In the genomic region with DNA sequence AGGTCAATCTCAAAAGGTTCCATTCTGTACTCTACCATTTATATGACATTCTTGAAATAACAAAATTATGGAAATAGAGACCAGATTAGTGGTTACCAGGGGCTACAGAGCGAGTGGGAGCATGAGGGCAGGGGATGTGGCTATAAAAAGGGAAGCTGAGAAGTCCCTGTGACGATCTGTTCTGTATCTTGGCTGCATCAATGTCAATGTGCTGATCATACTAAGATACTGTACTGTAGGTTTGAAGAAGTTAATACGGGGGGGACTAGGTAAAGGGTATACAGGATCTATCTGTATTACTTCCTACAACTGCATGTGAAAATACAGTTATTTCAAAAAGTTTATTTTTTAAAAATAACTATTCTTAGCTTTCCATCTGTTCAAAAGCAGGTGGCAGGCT, we compare ENCODE assay signal across 33 cellular contexts.
"Had no signal": no experiment of that assay in that cellular context is flagged by ENCODE, and none has a peak within 500 bp of the region (broad histone marks: within the 10 kb centered on the region; RNA-seq: fewer than 3 reads in every experiment).

No MANE protein-coding gene starts in this region.

- H3K27ac ChIP-seq: KMS-11, PC-9, RWPE1 had no signal

- ATAC-seq: activated CD4-positive, CD25-positive, alpha-beta regulatory T cell treated with anti-CD3 and anti-CD28 coated beads, Interleukin-2, amount 50 U/mL, for 24 hours; activated naive CD8-positive, alpha-beta T cell treated with anti-CD3 and anti-CD28 coated beads, Interleukin-2, amount 50 U/mL, for 24 hours; activated T-cell treated with anti-CD3 and anti-CD28 coated beads, Interleukin-2, amount 50 U/mL, for 4 hours; Right ventricle myocardium inferior; WTC11 had no signal

- DNase-seq: activated CD4-positive, alpha-beta memory T cell treated with anti-CD3 and anti-CD28 coated beads for 36 hours; activated CD4-positive, alpha-beta T cell treated with anti-CD3 and anti-CD28 coated beads for 4 hours; activated CD4-positive, alpha-beta T cell treated with anti-CD3 and anti-CD28 coated beads, Interleukin-2, amount 50 U/mL, for 1 hour; activated CD8-positive, alpha-beta memory T cell treated with anti-CD3 and anti-CD28 coated beads, Interleukin-2, amount 50 U/mL, for 4 hours; activated naive CD4-positive, alpha-beta T cell treated with anti-CD3 and anti-CD28 coated beads, Interleukin-2, amount 10 ng/mL, durations not matched to agents 7 days and 5 days; activated naive CD8-positive, alpha-beta T cell treated with anti-CD3 and anti-CD28 coated beads, Interleukin-2, amount 50 U/mL, for 24 hours; activated T-cell treated with anti-CD3 and anti-CD28 coated beads for 4 hours; activated T-cell treated with anti-CD3 and anti-CD28 coated beads, Interleukin-2, amount 50 U/mL, for 4 hours; anterior cingulate cortex; caudate nucleus; cerebellar nuclear complex; NCI-H1048; NCI-H1105 treated with DMSO at 0.1 percent for 48 hours; NCI-H1436; NCI-H1694; NCI-H1930; NCI-H2081 treated with DMSO at 0.1 percent for 48 hours; NCI-H226; NCI-H446 treated with DMSO at 0.1 percent for 48 hours; NCI-H524; NCI-H69; NCI-H82; PC-9; SIG-M5; T1000 had no signal

- H3K27ac Mint-ChIP-seq: activated CD4-positive, alpha-beta memory T cell treated with anti-CD3 and anti-CD28 coated beads for 36 hours; activated naive CD4-positive, alpha-beta T cell treated with anti-CD3 and anti-CD28 coated beads, Interleukin-2, amount 10 ng/mL, durations not matched to agents 7 days and 5 days; activated naive CD8-positive, alpha-beta T cell; activated naive CD8-positive, alpha-beta T cell treated with anti-CD3 and anti-CD28 coated beads, Interleukin-2, amount 50 U/mL, for 24 hours; activated T-helper 1 cell treated with anti-CD3 and anti-CD28 coated beads, Interleukin-12 subunit alpha, Interleukin-12 subunit beta, Interleukin-2, Interleukin-4 antibody, amounts not matched to agents 30 ng/mL and 10 ng/mL and 1 ng/mL, durations not matched to agents 14 hours and 24 hours and 36 hours; WTC11 had no signal

- H3K4me3 Mint-ChIP-seq: activated CD4-positive, alpha-beta memory T cell treated with anti-CD3 and anti-CD28 coated beads for 36 hours; activated naive CD4-positive, alpha-beta T cell treated with anti-CD3 and anti-CD28 coated beads, Interleukin-2, amount 10 ng/mL, durations not matched to agents 7 days and 5 days; activated naive CD8-positive, alpha-beta T cell; activated naive CD8-positive, alpha-beta T cell treated with anti-CD3 and anti-CD28 coated beads, Interleukin-2, amount 50 U/mL, for 24 hours; activated T-cell treated with anti-CD3 and anti-CD28 coated beads, Interleukin-2, amount 50 U/mL, for 4 hours; activated T-helper 1 cell treated with anti-CD3 and anti-CD28 coated beads, Interleukin-12 subunit alpha, Interleukin-12 subunit beta, Interleukin-2, Interleukin-4 antibody, amounts not matched to agents 30 ng/mL and 10 ng/mL and 1 ng/mL, durations not matched to agents 14 hours and 24 hours and 36 hours; brain; WTC11 had no signal

- H3K9me3 Mint-ChIP-seq: activated CD4-positive, alpha-beta memory T cell treated with anti-CD3 and anti-CD28 coated beads for 36 hours; activated naive CD4-positive, alpha-beta T cell treated with anti-CD3 and anti-CD28 coated beads, Interleukin-2, amount 10 ng/mL, durations not matched to agents 7 days and 5 days; activated T-cell treated with anti-CD3 and anti-CD28 coated beads, Interleukin-2, amount 50 U/mL, for 4 hours; activated T-helper 1 cell treated with anti-CD3 and anti-CD28 coated beads, Interleukin-12 subunit alpha, Interleukin-12 subunit beta, Interleukin-2, Interleukin-4 antibody, amounts not matched to agents 30 ng/mL and 10 ng/mL and 1 ng/mL, durations not matched to agents 14 hours and 24 hours and 36 hours had no signal

- H3K27me3 Mint-ChIP-seq: activated CD4-positive, alpha-beta memory T cell treated with anti-CD3 and anti-CD28 coated beads for 36 hours; activated naive CD8-positive, alpha-beta T cell; activated naive CD8-positive, alpha-beta T cell treated with anti-CD3 and anti-CD28 coated beads, Interleukin-2, amount 50 U/mL, for 24 hours; brain had no signal

- H3K4me1 Mint-ChIP-seq: activated naive CD4-positive, alpha-beta T cell treated with anti-CD3 and anti-CD28 coated beads, Interleukin-2, amount 10 ng/mL, durations not matched to agents 7 days and 5 days; activated naive CD8-positive, alpha-beta T cell treated with anti-CD3 and anti-CD28 coated beads, Interleukin-2, amount 50 U/mL, for 24 hours; brain had no signal

- H3K36me3 Mint-ChIP-seq: activated CD4-positive, alpha-beta memory T cell treated with anti-CD3 and anti-CD28 coated beads for 36 hours; activated naive CD4-positive, alpha-beta T cell treated with anti-CD3 and anti-CD28 coated beads, Interleukin-2, amount 10 ng/mL, durations not matched to agents 7 days and 5 days; activated naive CD8-positive, alpha-beta T cell; brain; WTC11 had no signal
